14 cellular contexts compared by ENCODE assay signal in the genomic region with DNA sequence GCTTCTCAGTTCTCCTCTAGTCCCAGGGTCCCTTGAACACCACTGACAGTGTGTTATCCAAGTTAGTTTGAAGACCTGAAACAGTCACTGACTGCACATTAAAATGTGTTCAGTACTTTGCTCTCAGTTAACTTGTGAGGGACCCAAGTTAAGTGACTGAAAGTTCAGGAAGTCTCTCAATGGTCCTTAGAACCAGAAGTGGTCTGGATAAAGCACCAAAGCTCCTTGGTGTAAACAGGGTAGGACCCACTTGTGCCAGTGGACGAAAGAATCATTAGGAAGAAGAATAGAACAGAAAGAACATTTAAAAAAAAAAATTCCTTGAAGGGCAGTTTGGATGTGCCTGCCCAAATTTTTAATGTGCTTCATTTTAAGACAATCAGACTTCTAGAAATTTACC. TPM values are rescaled to one million over a fixed set of nuclear protein-coding genes. Genes with fewer than 3 reads are reported as not detected.
A peak's percentile ranks its signal among the peaks of the same experiment; 100 is the strongest.
DNase-seq lines count a peak whose midpoint lies in the region; ATAC-seq and TF ChIP-seq lines count a peak whose summit lies in the region.
"Had no signal": no experiment of that assay in that cellular context is flagged by ENCODE, and none has a peak within 500 bp of the region (broad histone marks: within the 10 kb centered on the region; RNA-seq: fewer than 3 reads in every experiment).

No MANE protein-coding gene starts in this region.

- no peak overlapping the region for H2BK120ac ChIP-seq in H9 (ENCODE audit: low read depth, low read length, poor library complexity, severe bottlenecking)

- H3K79me1 ChIP-seq in H9 (ENCODE audit: insufficient read depth, low read depth, low read length, poor library complexity, severe bottlenecking), result no peaks in the 10 kb centered on the region

- no peak overlapping the region for H3K27ac ChIP-seq in H9 (ENCODE audit: insufficient read length, low read depth, low read length)
- H3K27ac ChIP-seq in iPS-20b (ENCODE audit: low read length), result no peak overlapping the region
- peak overlapping the region; percentile 77 for H3K27ac ChIP-seq in stomach smooth muscle (ENCODE audit: low read length)
- H3K27ac ChIP-seq: epithelial cell of prostate, ovary, SJCRH30 had no signal

- no peak overlapping the region for H3K23ac ChIP-seq in H9 (ENCODE audit: insufficient read length, low read depth, low read length)

- H4K20me1 ChIP-seq in H9 (ENCODE audit: control insufficient read depth, insufficient read depth, insufficient read length), result no peaks in the 10 kb centered on the region

- H3K4me3 ChIP-seq in iPS-20b (ENCODE audit: low read length) (peak overlapping the region; percentile 17; the same call in 1 of the 2 replicates), stomach smooth muscle (ENCODE audit: low read length in 2 of 2) (no peak overlapping the region)
- H3K4me3 ChIP-seq: mucosa of descending colon, ovary, SJCRH30 had no signal

- no peak overlapping the region for H2BK20ac ChIP-seq in H9 (ENCODE audit: low read depth, low read length, poor library complexity, severe bottlenecking)

- H3K56ac ChIP-seq in H9 (ENCODE audit: insufficient read length, low read depth, low read length), result no peak overlapping the region

- no peak overlapping the region for H3K4ac ChIP-seq in H9 (ENCODE audit: low read depth, low read length)

- no CpG with 5 or more reads among the region's 1 CpG for WGBS in H9 (ENCODE audit: extremely low coverage, insufficient read length, low lambda C conversion rate)

- H3K4me1 ChIP-seq in H9 (ENCODE audit: insufficient read depth, low read length) (peaks cover 5% of the 10 kb centered on the region; the same call in 1 of the 2 replicates), iPS-20b (ENCODE audit: insufficient read depth, low read length) (peaks cover 18% of the 10 kb centered on the region; the same call in 1 of the 2 replicates), stomach smooth muscle (ENCODE audit: control insufficient read depth, insufficient read depth, low read length) (peaks cover 41% of the 10 kb centered on the region)
- H3K4me1 ChIP-seq: SJCRH30 had no signal

- H2AFZ ChIP-seq in H9 (ENCODE audit: low read length), result no peak overlapping the region

- H3K9me3 ChIP-seq in H9 (ENCODE audit: control insufficient read depth, low read depth, low read length) (no peaks in the 10 kb centered on the region), T-helper 17 cell (ENCODE audit: control insufficient read depth, low read length, poor library complexity, severe bottlenecking) (no peaks in the 10 kb centered on the region), iPS-20b (ENCODE audit: insufficient read depth, low read depth, low read length) (peaks cover 6% of the 10 kb centered on the region; the same call in 1 of the 2 replicates), stomach smooth muscle (ENCODE audit: control insufficient read depth in 2 of 2, low read length in 2 of 2) (no peaks in the 10 kb centered on the region)
- H3K9me3 ChIP-seq: mucosa of descending colon, ovary, SJCRH30 had no signal

- H4K5ac ChIP-seq in H9 (ENCODE audit: insufficient read length, low read depth, low read length), result no peak overlapping the region

- no peak overlapping the region for H3K4me2 ChIP-seq in H9 (ENCODE audit: insufficient read depth, insufficient read length, low read length)

- H3K9ac ChIP-seq in H9 (ENCODE audit: extremely low read depth, insufficient read length, low read length) (no peak overlapping the region), iPS-20b (ENCODE audit: low read depth, low read length) (no peak overlapping the region), stomach smooth muscle (ENCODE audit: low read length in 2 of 2) (no peak overlapping the region)

- H2BK12ac ChIP-seq in H9 (ENCODE audit: insufficient read length, low read depth, low read length), result no peak overlapping the region

- no peaks in the 10 kb centered on the region for H3K79me2 ChIP-seq in H9 (ENCODE audit: insufficient read depth, low read length)

- no peak overlapping the region for H3T11ph ChIP-seq in H9 (ENCODE audit: low read length)

- no peak for ATAC-seq in T-helper 17 cell
- no peak for ATAC-seq in stimulated activated naive CD8-positive, alpha-beta T cell treated with anti-CD3 and anti-CD28 coated beads, Interleukin-15, Interleukin-2, amounts not matched to agents 100 U/mL and 50 U/mL, for 24 hours
- ATAC-seq: activated CD8-positive, alpha-beta T cell treated with anti-CD3 and anti-CD28 coated beads for 36 hours; mucosa of descending colon had no signal

- no peaks in the 10 kb centered on the region for H3K23me2 ChIP-seq in H9 (ENCODE audit: insufficient read length, low read depth, low read length, poor library complexity, severe bottlenecking)

- peaks cover 12% of the 10 kb centered on the region; the same call in 1 of the 2 replicates for H3K36me3 ChIP-seq in iPS-20b (ENCODE audit: insufficient read depth, low read depth, low read length)
- H3K36me3 ChIP-seq in stomach smooth muscle (ENCODE audit: control insufficient read depth in 2 of 2, insufficient read depth in 2 of 2, low read length in 2 of 2), result peaks cover 14 to 19% of the 10 kb centered on the region in 2 donors
- H3K36me3 ChIP-seq: ovary had no signal

- no peak overlapping the region for H2AK5ac ChIP-seq in H9 (ENCODE audit: insufficient read length, low read length)

- peak overlapping the region in 2 of 3 experiments; percentile 66 to 90; a peak in 2 of 7 replicates for H3K27ac Mint-ChIP-seq in H9
- peak overlapping the region; percentile 16 for H3K27ac Mint-ChIP-seq in T-helper 17 cell
- H3K27ac Mint-ChIP-seq: activated CD8-positive, alpha-beta T cell treated with anti-CD3 and anti-CD28 coated beads for 36 hours had no signal

- H2BK5ac ChIP-seq in H9 (ENCODE audit: insufficient read length, low read length), result no peak overlapping the region

- H4K91ac ChIP-seq in H9 (ENCODE audit: insufficient read length, low read depth, low read length), result no peak overlapping the region

- H3K4me3 Mint-ChIP-seq in H9 (no peak overlapping the region), T-helper 17 cell (no peak overlapping the region)
- H3K4me3 Mint-ChIP-seq: activated CD8-positive, alpha-beta T cell treated with anti-CD3 and anti-CD28 coated beads for 36 hours had no signal

- H3K27me3 Mint-ChIP-seq in H9 (ENCODE audit: low read depth) (no peaks in the 10 kb centered on the region), T-helper 17 cell (no peaks in the 10 kb centered on the region)
- H3K27me3 Mint-ChIP-seq: activated CD8-positive, alpha-beta T cell treated with anti-CD3 and anti-CD28 coated beads for 36 hours had no signal

- H4K8ac ChIP-seq in H9 (replicated peaks; ENCODE audit: insufficient read length, low read depth, low read length), result no peak overlapping the region

- H3K9me3 Mint-ChIP-seq in H9, result no peaks in the 10 kb centered on the region; a peak in 1 of 5 replicates
- H3K9me3 Mint-ChIP-seq: activated CD8-positive, alpha-beta T cell treated with anti-CD3 and anti-CD28 coated beads for 36 hours had no signal

- H3K14ac ChIP-seq in H9 (ENCODE audit: insufficient read depth, low read length), result no peak overlapping the region

- H3K27me3 ChIP-seq in H9 (ENCODE audit: insufficient read depth, low read length) (no peaks in the 10 kb centered on the region), iPS-20b (ENCODE audit: insufficient read depth, low read length) (no peaks in the 10 kb centered on the region), stomach smooth muscle (ENCODE audit: control insufficient read depth in 1 of 2, insufficient read depth in 2 of 2, low read length in 2 of 2) (no peaks in the 10 kb centered on the region)
- H3K27me3 ChIP-seq: ovary, SJCRH30 had no signal

- no peak for DNase-seq in H9
- DNase-seq in T-helper 17 cell, result no peak
- DNase-seq in stimulated activated naive CD8-positive, alpha-beta T cell treated with anti-CD3 and anti-CD28 coated beads, Interleukin-15, Interleukin-2, amounts not matched to agents 100 U/mL and 50 U/mL, for 24 hours, result no peak
- no peak for DNase-seq in activated CD4-positive, CD25-positive, alpha-beta regulatory T cell (lab: John Stamatoyannopoulos, UW)
- DNase-seq in NCI-H1092 treated with DMSO at 0.1 percent for 48 hours (lab: John Stamatoyannopoulos, UW), result no peak
- no peak for DNase-seq in H4 (ENCODE audit: low spot score)
- DNase-seq: activated CD8-positive, alpha-beta T cell treated with anti-CD3 and anti-CD28 coated beads for 36 hours; SJCRH30; T1000 had no signal

- H2BK15ac ChIP-seq in H9 (ENCODE audit: low read depth, low read length), result no peak overlapping the region

- no peak overlapping the region for H3K18ac ChIP-seq in H9 (ENCODE audit: insufficient read length, low read depth, low read length)

- TF ChIP-seq CTCF in H9 (conservative IDR thresholded peaks at IDR 0.05), result no peak

- peaks cover 14 to 24% (median 16%) of the 10 kb centered on the region in 3 experiments for H3K36me3 Mint-ChIP-seq in H9 (ENCODE audit: insufficient read depth in 1 of 3, low read depth in 3 of 3)
- H3K36me3 Mint-ChIP-seq in T-helper 17 cell (ENCODE audit: low read depth), result peaks cover 16% of the 10 kb centered on the region

- peaks cover 24 to 36% of the 10 kb centered on the region in 2 experiments for H3K4me1 Mint-ChIP-seq in H9
- peaks cover 8% of the 10 kb centered on the region for H3K4me1 Mint-ChIP-seq in T-helper 17 cell

RNA-seq across cellular contexts. Expression of a gene that starts 45.1 kb away (rescaled TPM):
- total RNA-seq in H9 (2021) (4.9 and 5.3 TPM in 2 replicates), T-helper 17 cell (10 to 100 TPM; 15.7 to 18.9 TPM)
- total RNA-seq in H4 (2014; rRNA removed; shearing (Covaris generic)), result 8.2 and 10.2 TPM in 2 replicates
